In genomic region chr11:128021304-128022006, GRCh38 we compare ENCODE assay signal across 11 cellular contexts.
A peak's percentile ranks its signal among the peaks of the same experiment; 100 is the strongest.
DNase-seq lines count a peak whose midpoint lies in the region; ATAC-seq, FAIRE-seq and TF ChIP-seq lines count a peak whose summit lies in the region.
"Had no signal": no experiment of that assay in that cellular context is flagged by ENCODE, and none has a peak within 500 bp of the region (broad histone marks: within the 10 kb centered on the region; RNA-seq: fewer than 3 reads in every experiment).

No MANE protein-coding gene starts in this region.

- peaks cover 13% of the 10 kb centered on the region for H3K4me1 ChIP-seq in astrocyte (ENCODE audit: insufficient read depth, low read length)

- H3K9me3 ChIP-seq in astrocyte (ENCODE audit: insufficient read depth, low read depth, low read length) = no peaks in the 10 kb centered on the region

- in situ Hi-C loops in ACHN (cut with HindIII; ENCODE audit: low pct_ligation_motif_present, low pct_unique_long_range_greater_than_20kb, low sequenced_read_pairs) = no loop called here

- H4K20me1 ChIP-seq in astrocyte (ENCODE audit: insufficient read depth, low read length) = no peaks in the 10 kb centered on the region

- no peak overlapping the region for H2AFZ ChIP-seq in astrocyte (ENCODE audit: low read depth, low read length)

- H3K36me3 ChIP-seq in astrocyte (ENCODE audit: insufficient read depth, low read length) = no peaks in the 10 kb centered on the region

- no peaks in the 10 kb centered on the region for H3K79me2 ChIP-seq in astrocyte (ENCODE audit: insufficient read depth, low read length)

- DNase-seq in NCI-H1092 treated with DMSO at 0.1 percent for 48 hours (lab: John Stamatoyannopoulos, UW) (peak; percentile 41), NCI-H1092 (lab: John Stamatoyannopoulos, UW) (no peak), astrocyte (ENCODE audit: low read depth) (peak; percentile 13), NCI-H2107 treated with DMSO at 0.1 percent for 48 hours (lab: John Stamatoyannopoulos, UW; ENCODE audit: unreplicated experiment) (no peak), ACHN (no peak), superior temporal gyrus (ENCODE audit: extremely low spot score) (no peak)
- DNase-seq: activated T-cell treated with anti-CD3 and anti-CD28 coated beads, Interleukin-2, amount 50 U/mL, for 24 hours; RPMI8226 had no signal

- H3K9me3 Mint-ChIP-seq in astrocyte (ENCODE audit: unreplicated experiment) (no peaks in the 10 kb centered on the region), nephron (no peaks in the 10 kb centered on the region)
- H3K9me3 Mint-ChIP-seq: activated T-cell treated with anti-CD3 and anti-CD28 coated beads, Interleukin-2, amount 50 U/mL, for 24 hours had no signal

- no peak overlapping the region for H3K4me2 ChIP-seq in astrocyte (ENCODE audit: low read length)

- H3K27ac ChIP-seq in astrocyte (ENCODE audit: low read depth, low read length) = no peak overlapping the region

- H3K27me3 Mint-ChIP-seq in astrocyte (ENCODE audit: low read depth, unreplicated experiment) (no peaks in the 10 kb centered on the region), nephron (ENCODE audit: low read depth) (no peaks in the 10 kb centered on the region)
- H3K27me3 Mint-ChIP-seq: activated T-cell treated with anti-CD3 and anti-CD28 coated beads, Interleukin-2, amount 50 U/mL, for 24 hours had no signal

- ATAC-seq in HG03103 (IDR thresholded peaks at IDR 0.05; ENCODE audit: low read depth, unreplicated experiment) = peak; percentile 25
- ATAC-seq: esophagus mucosa had no signal

- peak; percentile 10 for TF ChIP-seq CTCF in astrocyte (IDR thresholded peaks at IDR 0.05; ENCODE audit: insufficient read depth, low read depth, low read length)
- peak; percentile 64 to 67 (median 65) for TF ChIP-seq CTCF in nephron (IDR thresholded peaks at IDR 0.05; ENCODE audit: unreplicated experiment in 3 of 3)

- no peaks in the 10 kb centered on the region for H3K36me3 Mint-ChIP-seq in astrocyte (ENCODE audit: low read depth, unreplicated experiment)
- H3K36me3 Mint-ChIP-seq in nephron (ENCODE audit: low read depth) = no peaks in the 10 kb centered on the region

- no peak overlapping the region for H3K9ac ChIP-seq in astrocyte (ENCODE audit: low read length)

- no peak overlapping the region for H3K27ac Mint-ChIP-seq in astrocyte (ENCODE audit: unreplicated experiment)
- no peak overlapping the region for H3K27ac Mint-ChIP-seq in nephron
- H3K27ac Mint-ChIP-seq: activated T-cell treated with anti-CD3 and anti-CD28 coated beads, Interleukin-2, amount 50 U/mL, for 24 hours had no signal

- FAIRE-seq in astrocyte (lab: Jason Lieb, UNC) = no peak

- H3K27me3 ChIP-seq in astrocyte (ENCODE audit: insufficient read depth, low read length) = no peaks in the 10 kb centered on the region

- H3K4me3 ChIP-seq in astrocyte (ENCODE audit: insufficient read depth, low read depth, low read length) = no peak overlapping the region

- no peak overlapping the region for H3K4me3 Mint-ChIP-seq in astrocyte (ENCODE audit: unreplicated experiment)
- H3K4me3 Mint-ChIP-seq in nephron = no peak overlapping the region
- H3K4me3 Mint-ChIP-seq: activated T-cell treated with anti-CD3 and anti-CD28 coated beads, Interleukin-2, amount 50 U/mL, for 24 hours had no signal

- H3K4me1 Mint-ChIP-seq in astrocyte (ENCODE audit: low read depth, unreplicated experiment) (peaks cover 21% of the 10 kb centered on the region), nephron (no peaks in the 10 kb centered on the region)

Comparison
In these comparisons a context has a peak if more than half of its experiments do, and no peak if none do; other contexts are left out.
1. DNase-seq: peak in NCI-H1092 treated with DMSO at 0.1 percent for 48 hours (single experiment) and astrocyte (single experiment); none in NCI-H1092 (single experiment), NCI-H2107 treated with DMSO at 0.1 percent for 48 hours (single experiment), ACHN (single experiment) and superior temporal gyrus (single experiment).